Comparison of ENCODE assay signal across 10 cellular contexts in the genomic region with DNA sequence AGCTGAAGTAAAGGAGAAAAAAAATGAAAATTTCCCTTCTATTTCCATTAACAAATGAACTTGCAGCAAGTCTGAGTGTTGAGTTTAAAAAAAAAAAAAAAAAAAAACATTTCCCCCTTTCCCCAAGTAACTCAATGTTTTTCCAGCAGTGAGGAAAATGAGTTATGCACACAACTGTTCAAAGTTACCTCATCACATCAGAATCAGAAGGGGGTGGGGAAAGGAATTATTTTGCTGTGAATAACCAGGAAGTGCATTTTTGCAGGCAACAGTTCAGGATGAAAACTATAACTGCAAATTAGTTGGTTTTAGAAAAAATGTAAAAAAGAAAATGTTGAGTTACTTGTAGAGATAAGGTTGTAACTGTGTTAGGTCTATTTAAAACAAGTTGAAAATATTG.
A peak's percentile ranks its signal among the peaks of the same experiment; 100 is the strongest.
DNase-seq lines count a peak whose midpoint lies in the region; TF ChIP-seq lines count a peak whose summit lies in the region.
"Had no signal": no experiment of that assay in that cellular context is flagged by ENCODE, and none has a peak within 500 bp of the region (broad histone marks: within the 10 kb centered on the region; RNA-seq: fewer than 3 reads in every experiment).

No MANE protein-coding gene starts in this region.

- H3K27me3 ChIP-seq in osteoblast (ENCODE audit: insufficient read depth, low read length), result no peaks in the 10 kb centered on the region
- H3K27me3 ChIP-seq in colonic mucosa, result no peaks in the 10 kb centered on the region
- no peaks in the 10 kb centered on the region for H3K27me3 ChIP-seq in sigmoid colon

- H3K4me2 ChIP-seq in osteoblast (ENCODE audit: insufficient read depth, low read length), result peak overlapping the region; percentile 12

- TF ChIP-seq CTCF in epithelial cell of proximal tubule (conservative IDR thresholded peaks at IDR 0.05; ENCODE audit: low read depth, low read length), result no peak
- TF ChIP-seq CTCF in osteoblast (IDR thresholded peaks at IDR 0.05; ENCODE audit: extremely low read depth, low read depth, low read length), result no peak
- no peak for TF ChIP-seq CTCF in colonic mucosa (IDR thresholded peaks at IDR 0.05)
- TF ChIP-seq CTCF in sigmoid colon (IDR thresholded peaks at IDR 0.05), result no peak

- intact Hi-C loops in colonic mucosa (cut with DNase I) (no loop called here), sigmoid colon (cut with DNase I) (no loop called here)

- TF ChIP-seq POLR2A in sigmoid colon (IDR thresholded peaks at IDR 0.05), result no peak

- H3K36me3 ChIP-seq in osteoblast (ENCODE audit: insufficient read depth, low read length) (no peaks in the 10 kb centered on the region), colonic mucosa (no peaks in the 10 kb centered on the region), sigmoid colon (no peaks in the 10 kb centered on the region)

- H3K9ac ChIP-seq in colonic mucosa (ENCODE audit: low read depth in 2 of 2, low read length in 2 of 2), result no peak overlapping the region

- no peaks in the 10 kb centered on the region for H3K9me3 ChIP-seq in osteoblast (ENCODE audit: low read depth, low read length)
- no peaks in the 10 kb centered on the region for H3K9me3 ChIP-seq in colonic mucosa
- no peaks in the 10 kb centered on the region for H3K9me3 ChIP-seq in sigmoid colon

- DNase-seq in GM04503 (ENCODE audit: low read depth) (peak; percentile 91), OCI-M1 (lab: John Stamatoyannopoulos, UW) (peak; percentile 54), epithelial cell of proximal tubule (ENCODE audit: low read depth) (peak; percentile 74), osteoblast (ENCODE audit: insufficient read length, low spot score, missing footprints) (peak; percentile 60), colonic mucosa (no peak), NCI-H1105 treated with DMSO at 0.1 percent for 48 hours (lab: John Stamatoyannopoulos, UW) (no peak), sigmoid colon (no peak), NCI-H1048 (lab: John Stamatoyannopoulos, UW) (no peak)
- DNase-seq: KBM-7, RPMI8226 had no signal

- no peaks in the 10 kb centered on the region for H4K20me1 ChIP-seq in osteoblast (ENCODE audit: insufficient read depth, low read length)

- TF ChIP-seq EP300 in sigmoid colon (IDR thresholded peaks at IDR 0.05), result no peak

- H3K27ac ChIP-seq in osteoblast (ENCODE audit: low read depth, low read length) (peak overlapping the region; percentile 92), colonic mucosa (no peak overlapping the region), sigmoid colon (peak overlapping the region in 1 of 4 donors; percentile 20)

- H3K4me1 ChIP-seq in osteoblast (ENCODE audit: insufficient read depth, low read length) (peaks cover 35% of the 10 kb centered on the region), colonic mucosa (no peaks in the 10 kb centered on the region), sigmoid colon (peaks cover 0 to 13% (median 6%) of the 10 kb centered on the region in 4 donors)

- H3K4me3 ChIP-seq in epithelial cell of proximal tubule (ENCODE audit: low read depth, low read length) (no peak overlapping the region), osteoblast (ENCODE audit: insufficient read depth, low read length) (no peak overlapping the region), colonic mucosa (no peak overlapping the region), sigmoid colon (no peak overlapping the region)

- no peak overlapping the region for H2AFZ ChIP-seq in osteoblast (ENCODE audit: low read length)

- H3K79me2 ChIP-seq in osteoblast (ENCODE audit: insufficient read depth, low read length), result no peaks in the 10 kb centered on the region

Comparison
In these comparisons a context has a peak if more than half of its experiments do, and no peak if none do; other contexts are left out.
1. DNase-seq: peak in GM04503 (single experiment), OCI-M1 (single experiment), epithelial cell of proximal tubule (single experiment) and osteoblast (single experiment); none in colonic mucosa (single experiment), NCI-H1105 treated with DMSO at 0.1 percent for 48 hours (single experiment), sigmoid colon (single experiment) and NCI-H1048 (single experiment).